In genomic region chr3:36362216-36362615, GRCh38 we compare ENCODE assay signal across 16 cellular contexts. TPM values are rescaled to one million over a fixed set of nuclear protein-coding genes. Genes with fewer than 3 reads are reported as not detected.
DNase-seq lines count a peak whose midpoint lies in the region; ATAC-seq lines count a peak whose summit lies in the region.
"Had no signal": no experiment of that assay in that cellular context is flagged by ENCODE, and none has a peak within 500 bp of the region (broad histone marks: within the 10 kb centered on the region; RNA-seq: fewer than 3 reads in every experiment).

No MANE protein-coding gene starts in this region.

- no peak for ATAC-seq in HG02973 (IDR thresholded peaks at IDR 0.05; ENCODE audit: unreplicated experiment)

- DNase-seq in ACHN, result peak; percentile 19
- peak; percentile 66 for DNase-seq in LHCN-M2 (ENCODE audit: low read depth)
- peak; percentile 62 for DNase-seq in astrocyte of the hippocampus (ENCODE audit: low read depth, low spot score)
- peak; percentile 12 for DNase-seq in iris pigment epithelial cell (ENCODE audit: low read depth)
- no peak for DNase-seq in HUDEP-2 (lab: John Stamatoyannopoulos, UW; ENCODE audit: unreplicated experiment in 76 of 76)
- DNase-seq in HuH-7.5 (ENCODE audit: low spot score), result no peak
- DNase-seq in AML-193 (lab: John Stamatoyannopoulos, UW), result no peak
- DNase-seq: activated CD4-positive, alpha-beta memory T cell treated with anti-CD3 and anti-CD28 coated beads, Interleukin-2, amount 10 ng/mL, durations not matched to agents 7 days and 5 days; amniotic stem cell; cortex of kidney; lower lobe of right lung; NCI-H2171; nephron progenitor cell had no signal

- in situ Hi-C loops in ACHN (cut with HindIII; ENCODE audit: low pct_ligation_motif_present, low pct_unique_long_range_greater_than_20kb, low sequenced_read_pairs), result no loop called here

RNA-seq across cellular contexts. Expression of gene STAC, which starts 18.1 kb away (rescaled TPM):
- total RNA-seq in LHCN-M2 (2014; rRNA removed), result 0.26 and 0.52 TPM in 2 replicates
- 0.40 TPM for polyA plus RNA-seq in LHCN-M2 (2012)
- total RNA-seq: activated CD4-positive, alpha-beta memory T cell treated with anti-CD3 and anti-CD28 coated beads, Interleukin-2, amount 10 ng/mL, durations not matched to agents 7 days and 5 days; activated T-helper 1 cell treated with anti-CD3 and anti-CD28 coated beads, Interleukin-12 subunit alpha, Interleukin-12 subunit beta, Interleukin-2, Interleukin-4 antibody, amounts not matched to agents 30 ng/mL and 10 ng/mL and 1 ng/mL, durations not matched to agents 14 hours and 24 hours and 36 hours; HT-29 had no signal

Comparison
In these comparisons a context has a peak if more than half of its experiments do, and no peak if none do; other contexts are left out.
1. DNase-seq: peak in ACHN (single experiment), LHCN-M2 (single experiment), astrocyte of the hippocampus (single experiment) and iris pigment epithelial cell (single experiment); none in HUDEP-2 (0 of 76), HuH-7.5 (single experiment) and AML-193 (0 of 2).